Comparison of ENCODE assay signal across 14 cellular contexts in genomic region chr17:31492206-31492605, GRCh38.
DNase-seq lines count a peak whose midpoint lies in the region; ATAC-seq and TF ChIP-seq lines count a peak whose summit lies in the region.
"Had no signal": no experiment of that assay in that cellular context is flagged by ENCODE, and none has a peak within 500 bp of the region (broad histone marks: within the 10 kb centered on the region; RNA-seq: fewer than 3 reads in every experiment).

No MANE protein-coding gene starts in this region.

- no peaks in the 10 kb centered on the region for H3K36me3 ChIP-seq in BLaER1 treated with 17β-estradiol and CSF1 and Interleukin-3, amounts not matched to agents 10 nM and 100 nM
- H3K36me3 ChIP-seq in DOHH2 (ENCODE audit: control insufficient read depth, low read length) (no peaks in the 10 kb centered on the region), PC-3 (ENCODE audit: low read depth, low read length) (no peaks in the 10 kb centered on the region)
- H3K36me3 ChIP-seq: cardiac muscle cell had no signal

- ATAC-seq in natural killer cell: no peak
- no peak for ATAC-seq in PC-3
- ATAC-seq in left colon: no peak
- ATAC-seq: Panc1 had no signal

- H2AFZ ChIP-seq in PC-3 (ENCODE audit: low read length): no peak overlapping the region

- no peaks in the 10 kb centered on the region for H3K9me2 ChIP-seq in DOHH2 (replicated peaks; ENCODE audit: control insufficient read depth, low read length)
- no peaks in the 10 kb centered on the region for H3K9me2 ChIP-seq in PC-3 (replicated peaks; ENCODE audit: low read length)

- peak overlapping the region in 6 of 11 experiments; percentile 7 to 47 (median 16); a peak in 7 of 22 replicates for H3K9ac ChIP-seq in BLaER1 treated with 17β-estradiol and CSF1 and Interleukin-3, amounts not matched to agents 10 nM and 100 nM
- H3K9ac ChIP-seq in PC-3 (ENCODE audit: low read length): no peak overlapping the region

- H3K27me3 Mint-ChIP-seq in activated naive CD8-positive, alpha-beta T cell treated with anti-CD3 and anti-CD28 coated beads for 36 hours: no peaks in the 10 kb centered on the region
- no peaks in the 10 kb centered on the region for H3K27me3 Mint-ChIP-seq in natural killer cell (ENCODE audit: low read depth in 2 of 2)

- peaks cover 0 to 23% (median 0%) of the 10 kb centered on the region in 11 experiments; a peak in 6 of 22 replicates for H3K27me3 ChIP-seq in BLaER1 treated with 17β-estradiol and CSF1 and Interleukin-3, amounts not matched to agents 10 nM and 100 nM
- H3K27me3 ChIP-seq in DOHH2 (ENCODE audit: control insufficient read depth, low read length) (no peaks in the 10 kb centered on the region), PC-3 (ENCODE audit: low read length) (no peaks in the 10 kb centered on the region)
- H3K27me3 ChIP-seq: cardiac muscle cell had no signal

- H3K27ac ChIP-seq in BLaER1 treated with 17β-estradiol and CSF1 and Interleukin-3, amounts not matched to agents 10 nM and 100 nM: peak overlapping the region in 8 of 11 experiments; percentile 36 to 77 (median 66); a peak in 15 of 22 replicates
- H3K27ac ChIP-seq in DOHH2 (ENCODE audit: low read depth, low read length) (peak overlapping the region; percentile 95), PC-3 (ENCODE audit: low read length) (no peak overlapping the region)
- H3K27ac ChIP-seq: cardiac muscle cell had no signal

- peaks cover 0 to 91% (median 51%) of the 10 kb centered on the region in 11 experiments; a peak in 18 of 22 replicates for H4K20me1 ChIP-seq in BLaER1 treated with 17β-estradiol and CSF1 and Interleukin-3, amounts not matched to agents 10 nM and 100 nM
- H4K20me1 ChIP-seq in DOHH2 (ENCODE audit: control insufficient read depth, insufficient read depth, low read depth, low read length): no peaks in the 10 kb centered on the region
- no peaks in the 10 kb centered on the region for H4K20me1 ChIP-seq in PC-3 (ENCODE audit: low read length)

- H3K36me3 Mint-ChIP-seq in activated naive CD8-positive, alpha-beta T cell treated with anti-CD3 and anti-CD28 coated beads for 36 hours: peaks cover 5% of the 10 kb centered on the region
- no peaks in the 10 kb centered on the region for H3K36me3 Mint-ChIP-seq in natural killer cell

- H3K27ac Mint-ChIP-seq in activated naive CD8-positive, alpha-beta T cell treated with anti-CD3 and anti-CD28 coated beads for 36 hours: peak overlapping the region; percentile 92
- peak overlapping the region; percentile 92 to 97 for H3K27ac Mint-ChIP-seq in natural killer cell

- peaks cover 75% of the 10 kb centered on the region for H3K4me1 Mint-ChIP-seq in activated naive CD8-positive, alpha-beta T cell treated with anti-CD3 and anti-CD28 coated beads for 36 hours
- H3K4me1 Mint-ChIP-seq in natural killer cell: peaks cover 81 to 83% of the 10 kb centered on the region in 2 donors

- H3F3A ChIP-seq in DOHH2 (ENCODE audit: control insufficient read depth, insufficient read depth) (peaks cover 15% of the 10 kb centered on the region), PC-3 (ENCODE audit: low read length, unreplicated experiment) (no peaks in the 10 kb centered on the region)

- POLR2A ChIA-PET in PC-3 (lab: Charles Lee; ENCODE audit: unreplicated experiment): no interaction called here

- DNase-seq in activated naive CD8-positive, alpha-beta T cell treated with anti-CD3 and anti-CD28 coated beads for 36 hours: no peak
- DNase-seq in natural killer cell: no peak
- DNase-seq in NCI-H510A (lab: John Stamatoyannopoulos, UW): no peak
- DNase-seq in NCI-H748 treated with DMSO at 0.1 percent for 48 hours (lab: John Stamatoyannopoulos, UW): no peak
- no peak for DNase-seq in PC-3
- DNase-seq in left colon: no peak
- DNase-seq: DND-41, Karpas-422, NCI-H446 treated with DMSO at 0.1 percent for 48 hours, SW 1271 had no signal

- H3K79me2 ChIP-seq in DOHH2 (ENCODE audit: control insufficient read depth, low read length) (peaks cover 82% of the 10 kb centered on the region), PC-3 (ENCODE audit: low read length) (no peaks in the 10 kb centered on the region)

- H3K9me3 ChIP-seq in BLaER1 treated with 17β-estradiol and CSF1 and Interleukin-3, amounts not matched to agents 10 nM and 100 nM (replicated peaks in 1 of 11): no peaks in the 10 kb centered on the region
- H3K9me3 ChIP-seq in DOHH2 (ENCODE audit: control insufficient read depth, insufficient read depth, low read length): no peaks in the 10 kb centered on the region
- H3K9me3 ChIP-seq in PC-3 (ENCODE audit: low read length): no peaks in the 10 kb centered on the region

- no peaks in the 10 kb centered on the region for H3K9me3 Mint-ChIP-seq in activated naive CD8-positive, alpha-beta T cell treated with anti-CD3 and anti-CD28 coated beads for 36 hours
- H3K9me3 Mint-ChIP-seq in natural killer cell: no peaks in the 10 kb centered on the region

- intact Hi-C loops in natural killer cell (cut with micrococcal nuclease) (loop anchor here (5.0 kb wide), 1 partner anchor 170 kb away; the partner anchor contains the start of gene EVI2A), PC-3 (cut with micrococcal nuclease) (no loop called here), left colon (cut with DNase I, micrococcal nuclease) (no loop called here)

- H3K4me3 ChIP-seq in BLaER1 treated with 17β-estradiol and CSF1 and Interleukin-3, amounts not matched to agents 10 nM and 100 nM: peak overlapping the region in 1 of 10 experiments; percentile 6; a peak in 1 of 20 replicates
- H3K4me3 ChIP-seq in DOHH2 (ENCODE audit: low read length): peak overlapping the region; percentile 92
- H3K4me3 ChIP-seq in PC-3 (ENCODE audit: low read length): no peak overlapping the region
- H3K4me3 ChIP-seq: cardiac muscle cell had no signal

- peaks cover 68 to 93% (median 90%) of the 10 kb centered on the region in 10 experiments for H3K4me1 ChIP-seq in BLaER1 treated with 17β-estradiol and CSF1 and Interleukin-3, amounts not matched to agents 10 nM and 100 nM
- peaks cover 86% of the 10 kb centered on the region for H3K4me1 ChIP-seq in DOHH2 (ENCODE audit: control insufficient read depth, low read length)
- H3K4me1 ChIP-seq in PC-3 (ENCODE audit: insufficient read depth, low read length): peaks cover 4% of the 10 kb centered on the region; the same call in 1 of the 2 replicates

- no peak for TF ChIP-seq CTCF in DOHH2 (IDR thresholded peaks at IDR 0.05; ENCODE audit: low read depth, low read length, poor library complexity, severe bottlenecking)
- TF ChIP-seq CTCF in natural killer cell (IDR thresholded peaks at IDR 0.05): no peak
- TF ChIP-seq CTCF in PC-3 (conservative IDR thresholded peaks at IDR 0.05; ENCODE audit: low read depth, low read length): no peak

- H3K4me2 ChIP-seq in BLaER1 treated with 17β-estradiol and CSF1 and Interleukin-3, amounts not matched to agents 10 nM and 100 nM: peak overlapping the region; percentile 88 to 100 (median 96)
- peak overlapping the region; percentile 77 for H3K4me2 ChIP-seq in DOHH2 (ENCODE audit: low read length)
- H3K4me2 ChIP-seq in PC-3 (ENCODE audit: low read length): no peak overlapping the region

- H3K4me3 Mint-ChIP-seq in activated naive CD8-positive, alpha-beta T cell treated with anti-CD3 and anti-CD28 coated beads for 36 hours: no peak overlapping the region
- peak overlapping the region; percentile 71 for H3K4me3 Mint-ChIP-seq in natural killer cell

- CTCF ChIA-PET in PC-3 (lab: Charles Lee): no interaction called here

- BruUV-seq in PC-3 (replicated peaks; lab: Mats Ljungman, UMichigan): no TSS peak
